ENCODE assay signal across 11 cellular contexts in the genomic region with DNA sequence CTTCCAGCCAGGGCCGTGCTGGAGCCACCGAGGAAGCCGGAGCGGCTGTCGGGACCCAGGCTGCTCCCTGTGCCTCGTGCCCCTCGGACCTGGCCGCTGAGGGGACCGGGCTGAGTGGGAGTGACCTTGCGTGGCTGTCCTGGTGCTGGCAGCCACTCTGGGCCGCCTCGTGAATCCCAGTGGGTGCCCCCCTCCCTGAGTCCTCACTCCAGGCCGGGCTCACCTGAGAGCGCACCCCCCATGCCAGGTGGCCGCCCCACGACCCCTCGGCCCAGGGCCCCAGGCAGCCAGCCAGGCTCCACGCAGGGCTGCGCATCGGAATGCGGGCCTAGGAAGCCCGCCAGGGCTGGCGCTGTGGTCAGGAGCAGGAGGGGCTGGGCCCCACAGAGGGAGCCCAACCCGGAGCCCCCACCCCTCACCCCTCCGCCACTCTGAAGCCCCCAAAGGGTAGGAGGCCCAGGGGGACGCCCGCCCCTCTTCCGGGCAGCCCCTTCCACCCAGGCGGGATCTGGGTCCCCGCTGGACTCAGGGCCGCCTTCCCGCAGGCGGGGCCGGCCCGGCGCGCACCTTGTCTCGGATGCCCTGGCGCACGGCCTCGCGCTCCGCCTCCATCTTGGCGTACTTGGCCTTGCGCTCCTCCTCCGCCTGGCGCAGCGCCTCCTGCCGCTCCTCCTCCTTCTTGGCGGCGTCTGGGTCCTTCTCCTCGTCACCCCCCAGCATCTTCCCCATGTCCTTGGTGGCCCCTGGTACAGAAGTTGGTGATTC. TPM values are rescaled to one million over a fixed set of nuclear protein-coding genes. Genes with fewer than 3 reads are reported as not detected.
A peak's percentile ranks its signal among the peaks of the same experiment; 100 is the strongest.
DNase-seq lines count a peak whose midpoint lies in the region; ATAC-seq and TF ChIP-seq lines count a peak whose summit lies in the region.
"Had no signal": no experiment of that assay in that cellular context is flagged by ENCODE, and none has a peak within 500 bp of the region (broad histone marks: within the 10 kb centered on the region; RNA-seq: fewer than 3 reads in every experiment).

No MANE protein-coding gene starts in this region.

- H3K4me3 Mint-ChIP-seq in activated CD8-positive, alpha-beta T cell treated with anti-CD3 and anti-CD28 coated beads, Interleukin-2, amount 10 ng/mL, durations not matched to agents 7 days and 5 days = peak overlapping the region; percentile 47

- peak; percentile 60 for ATAC-seq in activated CD8-positive, alpha-beta T cell treated with anti-CD3 and anti-CD28 coated beads, Interleukin-2, amount 10 ng/mL, durations not matched to agents 7 days and 5 days
- no peak for ATAC-seq in GM18505 (IDR thresholded peaks at IDR 0.05; ENCODE audit: unreplicated experiment)

- intact Hi-C loops in esophagus squamous epithelium (cut with DNase I) = no loop called here

- H3K4me1 Mint-ChIP-seq in activated CD8-positive, alpha-beta T cell treated with anti-CD3 and anti-CD28 coated beads, Interleukin-2, amount 10 ng/mL, durations not matched to agents 7 days and 5 days (ENCODE audit: low read depth) = peaks cover 34% of the 10 kb centered on the region

- no peak for TF ChIP-seq CTCF in GM13976 (IDR thresholded peaks at IDR 0.05; ENCODE audit: borderline replicate concordance, control extremely low read depth, extremely low read depth, insufficient read depth, missing control alignments)
- peak in 1 of 6 experiments; percentile 7 for TF ChIP-seq CTCF in esophagus squamous epithelium (IDR thresholded peaks at IDR 0.05)
- TF ChIP-seq CTCF in MM.1S (IDR thresholded peaks at IDR 0.05; ENCODE audit: low read length) = no peak

- DNase-seq in GM13976 (ENCODE audit: low spot score) (peak; percentile 64), esophagus squamous epithelium (lab: John Stamatoyannopoulos, UW) (no peak), SKM-1 (lab: John Stamatoyannopoulos, UW; ENCODE audit: unreplicated experiment) (no peak), MM.1S (no peak), occipital lobe (lab: John Stamatoyannopoulos, UW) (no peak)
- DNase-seq in activated CD8-positive, alpha-beta T cell treated with anti-CD3 and anti-CD28 coated beads, Interleukin-2, amount 10 ng/mL, durations not matched to agents 7 days and 5 days = peak; percentile 59
- DNase-seq in stimulated activated CD4-positive, alpha-beta T cell treated with anti-CD3 and anti-CD28 coated beads, Interleukin-2, amount 100 ng/mL, for 4 hours (ENCODE audit: low read depth) = peak; percentile 31
- DNase-seq: cerebellar nuclear complex, NCI-H1417 treated with DMSO at 0.1 percent for 48 hours had no signal

- H2AFZ ChIP-seq in MM.1S (ENCODE audit: low read length) = no peak overlapping the region

- no peak overlapping the region for H3K4me2 ChIP-seq in MM.1S (ENCODE audit: low read depth, low read length)

- no peak for TF ChIP-seq POLR2A in esophagus squamous epithelium (IDR thresholded peaks at IDR 0.05)
- no peak for TF ChIP-seq POLR2A in GM18505 (IDR thresholded peaks at IDR 0.05; ENCODE audit: borderline replicate concordance, extremely low read depth, insufficient read depth, insufficient read length)

- in situ Hi-C loops in GM13976 (cut with MboI; ENCODE audit: low sequenced_read_pairs, unreplicated experiment) = no loop called here

- H3K27ac Mint-ChIP-seq in activated CD8-positive, alpha-beta T cell treated with anti-CD3 and anti-CD28 coated beads, Interleukin-2, amount 10 ng/mL, durations not matched to agents 7 days and 5 days = no peak overlapping the region

- peaks cover 41% of the 10 kb centered on the region for H3K27me3 Mint-ChIP-seq in activated CD8-positive, alpha-beta T cell treated with anti-CD3 and anti-CD28 coated beads, Interleukin-2, amount 10 ng/mL, durations not matched to agents 7 days and 5 days (ENCODE audit: low read depth)

- H3K4me1 ChIP-seq in esophagus squamous epithelium (peaks cover 15 to 72% (median 30%) of the 10 kb centered on the region in 3 donors), MM.1S (ENCODE audit: low read length) (no peaks in the 10 kb centered on the region)

- no peaks in the 10 kb centered on the region for H3K79me2 ChIP-seq in MM.1S (ENCODE audit: low read length)

- no peaks in the 10 kb centered on the region for H4K20me1 ChIP-seq in MM.1S (ENCODE audit: insufficient read depth, low read length)

- H3K27me3 ChIP-seq in esophagus squamous epithelium = peaks cover 14 to 96% (median 29%) of the 10 kb centered on the region in 4 donors
- H3K27me3 ChIP-seq in MM.1S (replicated peaks; ENCODE audit: insufficient read depth, low read length) = no peaks in the 10 kb centered on the region

- no peaks in the 10 kb centered on the region for H3K9me2 ChIP-seq in MM.1S (replicated peaks; ENCODE audit: insufficient read depth, low read length)

- no peaks in the 10 kb centered on the region for H3F3A ChIP-seq in MM.1S (ENCODE audit: insufficient read depth, low read length)

- H3K4me3 ChIP-seq in esophagus squamous epithelium (peak overlapping the region in 3 of 4 donors; percentile 12 to 60 (median 39)), MM.1S (ENCODE audit: low read length) (no peak overlapping the region)

- H3K9me3 ChIP-seq in esophagus squamous epithelium = no peaks in the 10 kb centered on the region
- no peaks in the 10 kb centered on the region for H3K9me3 ChIP-seq in MM.1S (replicated peaks; ENCODE audit: insufficient read depth, low read length)
- H3K9me3 ChIP-seq: neutrophil had no signal

- H3K27ac ChIP-seq in esophagus squamous epithelium (no peak overlapping the region), MM.1S (ENCODE audit: low read length) (no peak overlapping the region)
- H3K27ac ChIP-seq: neutrophil had no signal

- no peak overlapping the region for H3K9ac ChIP-seq in MM.1S (ENCODE audit: low read length)

- no peaks in the 10 kb centered on the region for H3K36me3 ChIP-seq in esophagus squamous epithelium
- no peaks in the 10 kb centered on the region for H3K36me3 ChIP-seq in MM.1S (replicated peaks; ENCODE audit: insufficient read depth, low read length)
- H3K36me3 ChIP-seq: neutrophil had no signal

- H3K9me3 Mint-ChIP-seq in activated CD8-positive, alpha-beta T cell treated with anti-CD3 and anti-CD28 coated beads, Interleukin-2, amount 10 ng/mL, durations not matched to agents 7 days and 5 days (ENCODE audit: insufficient read depth) = no peaks in the 10 kb centered on the region

- no peaks in the 10 kb centered on the region for H3K36me3 Mint-ChIP-seq in activated CD8-positive, alpha-beta T cell treated with anti-CD3 and anti-CD28 coated beads, Interleukin-2, amount 10 ng/mL, durations not matched to agents 7 days and 5 days (ENCODE audit: low read depth)

- CTCF ChIA-PET in activated CD8-positive, alpha-beta T cell treated with anti-CD3 and anti-CD28 coated beads, Interleukin-2, amount 10 ng/mL, durations not matched to agents 7 days and 5 days (lab: Charles Lee) = no interaction called here

- 4 to 50% methylated on average over 5 to 7 of the region's 52 CpGs for WGBS in esophagus squamous epithelium, 2 donors

- POLR2A ChIA-PET in activated CD8-positive, alpha-beta T cell treated with anti-CD3 and anti-CD28 coated beads, Interleukin-2, amount 10 ng/mL, durations not matched to agents 7 days and 5 days (lab: Charles Lee) = interaction anchor here (1.0 kb wide), 1 partner anchor 9 kb away, joined by 3 read pairs; no protein-coding TSS in a partner anchor

RNA-seq across cellular contexts. Expression of a gene that starts 33.9 kb away (rescaled TPM):
- under 1 TPM; 0.39 to 0.53 TPM for total RNA-seq in activated CD8-positive, alpha-beta T cell treated with anti-CD3 and anti-CD28 coated beads, Interleukin-2, amount 10 ng/mL, durations not matched to agents 7 days and 5 days
- total RNA-seq in esophagus squamous epithelium (under 1 TPM in 2 of 4 donors, not detected in 2; 0.44 to 0.57 TPM), occipital lobe (1.6 TPM)

Comparison
In these comparisons a context has a peak if more than half of its experiments do, and no peak if none do; other contexts are left out.
1. DNase-seq: peak in GM13976 (single experiment), activated CD8-positive, alpha-beta T cell treated with anti-CD3 and anti-CD28 coated beads, Interleukin-2, amount 10 ng/mL, durations not matched to agents 7 days and 5 days (single experiment) and stimulated activated CD4-positive, alpha-beta T cell treated with anti-CD3 and anti-CD28 coated beads, Interleukin-2, amount 100 ng/mL, for 4 hours (single experiment); none in esophagus squamous epithelium (single experiment), SKM-1 (single experiment), MM.1S (single experiment) and occipital lobe (single experiment).